2 cellular contexts compared by ENCODE assay signal in the genomic region with DNA sequence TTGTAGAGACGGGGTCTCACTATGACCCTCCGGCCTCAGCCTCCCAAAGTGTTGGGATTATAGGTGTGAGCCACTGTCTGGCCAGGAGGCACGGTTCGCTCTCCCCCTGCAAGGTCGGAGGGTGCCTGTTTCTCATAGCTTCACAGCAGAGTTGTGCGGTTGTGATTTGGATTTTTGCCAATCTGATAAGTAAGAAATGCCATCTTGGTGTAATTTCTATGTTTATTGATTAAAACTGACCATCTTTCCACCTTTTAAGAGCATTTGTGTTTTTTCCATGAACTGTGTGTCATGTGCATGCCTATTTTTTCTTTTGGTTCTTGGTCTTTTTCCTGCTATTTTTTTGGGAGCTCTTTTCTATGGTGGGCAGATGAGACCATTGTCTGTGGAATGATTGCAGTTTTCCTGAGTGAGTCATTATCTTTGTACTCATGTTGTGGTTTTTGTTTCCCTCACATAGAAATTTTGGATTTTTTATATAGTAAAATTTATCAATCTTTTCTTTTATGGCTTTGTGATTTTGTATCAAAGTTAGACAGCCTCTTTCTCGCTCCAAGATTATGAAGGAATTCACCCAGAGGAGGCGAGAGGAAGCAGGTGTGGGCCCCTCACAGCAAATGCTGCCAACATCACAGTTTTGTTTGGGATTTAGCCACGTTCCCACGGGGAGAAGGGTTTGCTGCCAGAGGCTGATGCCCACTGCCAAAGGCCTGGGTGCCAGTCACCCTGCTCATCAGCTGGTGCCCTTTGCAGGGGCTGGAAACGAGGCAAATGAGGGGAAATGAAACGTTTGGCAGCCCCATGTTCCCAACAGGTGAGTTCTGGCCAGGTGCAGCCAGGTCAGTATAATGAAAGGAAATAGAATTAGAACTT.
A peak's percentile ranks its signal among the peaks of the same experiment; 100 is the strongest.
TF ChIP-seq lines count a peak whose summit lies in the region.

No MANE protein-coding gene starts in this region.

TF ChIP-seq in SK-N-SH, 30 proteins besides CTCF, POLR2A, EP300 and RAD21:
- TF ChIP-seq TEAD4 (IDR thresholded peaks at IDR 0.05; ENCODE audit: borderline replicate concordance, insufficient read depth), result no peak; the same call in 1 of the 2 replicates
- peak; percentile 96 for TF ChIP-seq NFIC (IDR thresholded peaks at IDR 0.05; ENCODE audit: borderline replicate concordance)
- TF ChIP-seq FOXJ3 (CRISPR knock-in tag; IDR thresholded peaks at IDR 0.05), result no peak
- TF ChIP-seq TCF12 (IDR thresholded peaks at IDR 0.05), result peak; percentile 72
- no peak for TF ChIP-seq YY1 (IDR thresholded peaks at IDR 0.05; ENCODE audit: low read depth)
- TF ChIP-seq, protein P1, sequence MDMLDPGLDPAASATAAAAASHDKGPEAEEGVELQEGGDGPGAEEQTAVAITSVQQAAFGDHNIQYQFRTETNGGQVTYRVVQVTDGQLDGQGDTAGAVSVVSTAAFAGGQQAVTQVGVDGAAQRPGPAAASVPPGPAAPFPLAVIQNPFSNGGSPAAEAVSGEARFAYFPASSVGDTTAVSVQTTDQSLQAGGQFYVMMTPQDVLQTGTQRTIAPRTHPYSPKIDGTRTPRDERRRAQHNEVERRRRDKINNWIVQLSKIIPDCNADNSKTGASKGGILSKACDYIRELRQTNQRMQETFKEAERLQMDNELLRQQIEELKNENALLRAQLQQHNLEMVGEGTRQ (IDR thresholded peaks at IDR 0.05; ENCODE audit: borderline replicate concordance, low read depth, low read length), result no peak
- TF ChIP-seq GATA2 (CRISPR knock-in tag; IDR thresholded peaks at IDR 0.05), result peak; percentile 42
- TF ChIP-seq SIN3A (IDR thresholded peaks at IDR 0.05; ENCODE audit: borderline replicate concordance, low read depth, low read length), result no peak
- TF ChIP-seq JUND (IDR thresholded peaks at IDR 0.05), result peak; percentile 56
- no peak for TF ChIP-seq EZH2phosphoT487 (IDR thresholded peaks at IDR 0.05; ENCODE audit: borderline replicate concordance, low read depth)
- no peak for TF ChIP-seq RXRA (IDR thresholded peaks at IDR 0.05; ENCODE audit: borderline replicate concordance, low read depth)
- TF ChIP-seq NRF1 (IDR thresholded peaks at IDR 0.05; ENCODE audit: low read depth, low read length), result no peak
- TF ChIP-seq, protein P2, sequence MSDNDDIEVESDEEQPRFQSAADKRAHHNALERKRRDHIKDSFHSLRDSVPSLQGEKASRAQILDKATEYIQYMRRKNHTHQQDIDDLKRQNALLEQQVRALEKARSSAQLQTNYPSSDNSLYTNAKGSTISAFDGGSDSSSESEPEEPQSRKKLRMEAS (IDR thresholded peaks at IDR 0.05; ENCODE audit: low read depth), result peak; percentile 44; the same call in 1 of the 2 replicates
- TF ChIP-seq, protein P3, sequence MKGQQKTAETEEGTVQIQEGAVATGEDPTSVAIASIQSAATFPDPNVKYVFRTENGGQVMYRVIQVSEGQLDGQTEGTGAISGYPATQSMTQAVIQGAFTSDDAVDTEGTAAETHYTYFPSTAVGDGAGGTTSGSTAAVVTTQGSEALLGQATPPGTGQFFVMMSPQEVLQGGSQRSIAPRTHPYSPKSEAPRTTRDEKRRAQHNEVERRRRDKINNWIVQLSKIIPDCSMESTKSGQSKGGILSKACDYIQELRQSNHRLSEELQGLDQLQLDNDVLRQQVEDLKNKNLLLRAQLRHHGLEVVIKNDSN (IDR thresholded peaks at IDR 0.05; ENCODE audit: borderline replicate concordance, low read depth), result no peak
- no peak for TF ChIP-seq MXI1 (IDR thresholded peaks at IDR 0.05; ENCODE audit: low read depth, low read length)
- TF ChIP-seq, protein P4, sequence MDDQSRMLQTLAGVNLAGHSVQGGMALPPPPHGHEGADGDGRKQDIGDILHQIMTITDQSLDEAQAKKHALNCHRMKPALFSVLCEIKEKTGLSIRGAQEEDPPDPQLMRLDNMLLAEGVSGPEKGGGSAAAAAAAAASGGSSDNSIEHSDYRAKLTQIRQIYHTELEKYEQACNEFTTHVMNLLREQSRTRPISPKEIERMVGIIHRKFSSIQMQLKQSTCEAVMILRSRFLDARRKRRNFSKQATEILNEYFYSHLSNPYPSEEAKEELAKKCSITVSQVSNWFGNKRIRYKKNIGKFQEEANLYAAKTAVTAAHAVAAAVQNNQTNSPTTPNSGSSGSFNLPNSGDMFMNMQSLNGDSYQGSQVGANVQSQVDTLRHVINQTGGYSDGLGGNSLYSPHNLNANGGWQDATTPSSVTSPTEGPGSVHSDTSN (IDR thresholded peaks at IDR 0.05), result peak; percentile 74
- TF ChIP-seq POLR2AphosphoS5 (IDR thresholded peaks at IDR 0.05; ENCODE audit: low read depth, low read length), result 0 out of 2 replicates have a peak, but pooled peaks have one; percentile 16
- peak; percentile 36; the same call in 1 of the 2 replicates for TF ChIP-seq FOSL2 (IDR thresholded peaks at IDR 0.05; ENCODE audit: borderline replicate concordance, low read depth)

TF ChIP-seq in endothelial cell of umbilical vein, 7 proteins besides CTCF, POLR2A, EP300 and RAD21:
- TF ChIP-seq JUN (IDR thresholded peaks at IDR 0.05; ENCODE audit: borderline replicate concordance, insufficient read depth, insufficient read length, low read depth) (no peak), GATA2 (IDR thresholded peaks at IDR 0.05; ENCODE audit: insufficient read depth, insufficient read length, low read depth, low read length) (peak; percentile 27)
